33 cellular contexts compared by ENCODE assay signal in genomic region chr4:140423106-140423505, GRCh38. TPM values are rescaled to one million over a fixed set of nuclear protein-coding genes. Genes with fewer than 3 reads are reported as not detected.
A peak's percentile ranks its signal among the peaks of the same experiment; 100 is the strongest.
DNase-seq lines count a peak whose midpoint lies in the region; ATAC-seq and TF ChIP-seq lines count a peak whose summit lies in the region.
"Had no signal": no experiment of that assay in that cellular context is flagged by ENCODE, and none has a peak within 500 bp of the region (broad histone marks: within the 10 kb centered on the region; RNA-seq: fewer than 3 reads in every experiment).

No MANE protein-coding gene starts in this region.

- H3K4me3 Mint-ChIP-seq in CD14-positive monocyte: no peak overlapping the region
- H3K4me3 Mint-ChIP-seq: activated CD4-positive, alpha-beta memory T cell treated with anti-CD3 and anti-CD28 coated beads for 36 hours; activated T-helper 1 cell treated with anti-CD3 and anti-CD28 coated beads, Interleukin-12 subunit alpha, Interleukin-12 subunit beta, Interleukin-2, Interleukin-4 antibody, amounts not matched to agents 30 ng/mL and 10 ng/mL and 1 ng/mL, durations not matched to agents 14 hours and 24 hours and 36 hours; CD4-positive, alpha-beta memory T cell; H9; T-helper 17 cell had no signal

- H3K27me3 Mint-ChIP-seq in CD14-positive monocyte (ENCODE audit: low read depth in 3 of 3): peaks cover 2 to 10% (median 6%) of the 10 kb centered on the region in 3 donors

- ATAC-seq in activated CD4-positive, CD25-positive, alpha-beta regulatory T cell treated with anti-CD3 and anti-CD28 coated beads, Interleukin-2, amount 50 U/mL, for 24 hours: no peak
- no peak for ATAC-seq in GM21723 (IDR thresholded peaks at IDR 0.05; ENCODE audit: unreplicated experiment)
- ATAC-seq: A549, left lobe of liver, Panc1, right cardiac atrium, T-helper 17 cell had no signal

- peaks cover 13% of the 10 kb centered on the region for H3K4me1 Mint-ChIP-seq in CD14-positive monocyte

- intact Hi-C loops in CD14-positive monocyte (cut with micrococcal nuclease): no loop called here

- H3K9me3 Mint-ChIP-seq in CD14-positive monocyte: no peaks in the 10 kb centered on the region
- H3K9me3 Mint-ChIP-seq: activated CD4-positive, alpha-beta memory T cell treated with anti-CD3 and anti-CD28 coated beads for 36 hours; activated T-helper 1 cell treated with anti-CD3 and anti-CD28 coated beads, Interleukin-12 subunit alpha, Interleukin-12 subunit beta, Interleukin-2, Interleukin-4 antibody, amounts not matched to agents 30 ng/mL and 10 ng/mL and 1 ng/mL, durations not matched to agents 14 hours and 24 hours and 36 hours; CD4-positive, alpha-beta memory T cell; H9 had no signal

- TF ChIP-seq CTCF in astrocyte of the spinal cord (IDR thresholded peaks at IDR 0.05; ENCODE audit: low read depth, low read length) (no peak), CD14-positive monocyte (IDR thresholded peaks at IDR 0.05) (no peak)

- no peak overlapping the region for H3K27ac Mint-ChIP-seq in CD14-positive monocyte
- H3K27ac Mint-ChIP-seq: activated CD4-positive, alpha-beta memory T cell treated with anti-CD3 and anti-CD28 coated beads for 36 hours; activated T-helper 1 cell treated with anti-CD3 and anti-CD28 coated beads, Interleukin-12 subunit alpha, Interleukin-12 subunit beta, Interleukin-2, Interleukin-4 antibody, amounts not matched to agents 30 ng/mL and 10 ng/mL and 1 ng/mL, durations not matched to agents 14 hours and 24 hours and 36 hours; CD4-positive, alpha-beta memory T cell; T-helper 17 cell had no signal

- peak; percentile 16 for DNase-seq in GM03348 (ENCODE audit: low spot score)
- peak; percentile 19 for DNase-seq in astrocyte of the spinal cord (ENCODE audit: low read depth, low spot score)
- DNase-seq in fibroblast of gingiva (ENCODE audit: low read depth): peak; percentile 42
- DNase-seq in kidney glomerular epithelial cell (lab: John Stamatoyannopoulos, UW): peak; percentile 63
- no peak for DNase-seq in CD14-positive monocyte (ENCODE audit: low spot score)
- no peak for DNase-seq in stimulated activated CD4-positive, alpha-beta T cell treated with anti-CD3 and anti-CD28 coated beads, Interleukin-2, amount 100 ng/mL, for 48 hours
- DNase-seq: activated CD4-positive, alpha-beta memory T cell treated with anti-CD3 and anti-CD28 coated beads for 36 hours; activated CD4-positive, alpha-beta T cell treated with anti-CD3 and anti-CD28 coated beads for 1 hour; activated naive CD4-positive, alpha-beta T cell treated with Interleukin-2 at 50 U/mL for 16 hours; AML-193; brain microvascular endothelial cell; CD4-positive, alpha-beta memory T cell; H9; hypothalamus; Kasumi-1; mesendoderm; MV-4-11; NCI-H1436; NCI-H2081; NCI-H2227 treated with DMSO at 0.1 percent for 48 hours; NCI-H69; right cardiac atrium; SHP77; spleen; stomach; T-helper 17 cell; tibial artery had no signal

- in situ Hi-C loops in astrocyte of the spinal cord (cut with HindIII; ENCODE audit: low sequenced_read_pairs): no loop called here

- no peaks in the 10 kb centered on the region for H3K36me3 Mint-ChIP-seq in CD14-positive monocyte
- H3K36me3 Mint-ChIP-seq: activated CD4-positive, alpha-beta memory T cell treated with anti-CD3 and anti-CD28 coated beads for 36 hours; CD4-positive, alpha-beta memory T cell had no signal

- H3K4me3 ChIP-seq in astrocyte of the spinal cord (ENCODE audit: low read depth, low read length): no peak overlapping the region
- H3K4me3 ChIP-seq: A549, spleen, stomach, tibial artery had no signal

RNA-seq across cellular contexts. Expression of gene CLGN, which starts 4.3 kb away (rescaled TPM):
- under 1 TPM; 0.10 to 0.54 TPM for polyA plus RNA-seq in CD14-positive monocyte
- polyA plus RNA-seq: CD4-positive, alpha-beta memory T cell had no signal

RNA-seq across cellular contexts. Expression of gene SCOC, which starts 49.7 kb away (rescaled TPM):
- polyA plus RNA-seq in CD14-positive monocyte: 10 to 100 TPM; 21.2 to 22.6 TPM

Comparison
In these comparisons a context has a peak if more than half of its experiments do, and no peak if none do; other contexts are left out.
1. DNase-seq: peak in GM03348 (single experiment), astrocyte of the spinal cord (single experiment), fibroblast of gingiva (single experiment) and kidney glomerular epithelial cell (single experiment); none in CD14-positive monocyte (single experiment) and stimulated activated CD4-positive, alpha-beta T cell treated with anti-CD3 and anti-CD28 coated beads, Interleukin-2, amount 100 ng/mL, for 48 hours (0 of 2).